Comparison of ENCODE assay signal across 8 cellular contexts in the genomic region with DNA sequence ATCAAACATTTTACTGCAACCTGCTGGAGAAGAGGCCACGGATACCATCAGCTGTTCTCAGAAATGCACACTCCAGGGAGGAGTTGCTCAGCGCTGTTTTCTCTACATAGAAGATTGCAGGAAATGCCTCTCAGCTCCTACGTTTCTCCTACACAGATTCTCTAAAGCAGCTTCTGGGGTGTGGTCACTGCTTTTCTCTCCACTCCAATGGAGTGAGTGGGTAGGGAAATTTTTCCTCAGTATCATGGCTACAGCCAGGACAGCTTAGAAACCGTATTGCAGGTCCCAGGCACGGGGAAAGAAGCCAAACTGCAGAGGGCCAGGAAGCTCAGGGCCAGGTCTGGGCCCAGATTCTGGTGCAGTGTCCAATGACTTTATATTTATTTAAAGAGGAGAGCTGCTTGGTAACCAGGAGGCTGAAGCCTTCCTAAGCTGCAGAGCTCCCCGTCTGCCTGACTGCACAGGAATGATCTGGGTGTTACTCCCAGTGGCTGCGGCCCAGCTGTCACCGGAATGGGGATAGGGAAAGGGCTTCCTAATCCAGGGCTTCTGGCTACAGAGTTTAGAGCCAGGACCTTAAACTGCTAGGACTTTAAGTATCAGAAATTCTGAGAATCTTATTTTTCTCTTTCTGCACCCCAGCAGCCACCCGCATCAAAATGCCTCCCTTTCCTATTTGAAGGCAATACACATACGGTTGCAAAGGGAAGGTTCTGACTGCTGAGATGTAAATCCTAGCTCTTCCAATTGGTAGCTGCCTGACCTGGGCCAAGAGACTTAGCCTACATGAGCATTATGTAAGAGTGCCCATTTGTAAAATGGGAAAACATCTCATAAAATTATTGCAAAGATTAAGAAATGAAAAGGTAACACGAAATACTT. TPM values are rescaled to one million over a fixed set of nuclear protein-coding genes. Genes with fewer than 3 reads are reported as not detected.
DNase-seq lines count a peak whose midpoint lies in the region; ATAC-seq and TF ChIP-seq lines count a peak whose summit lies in the region.

No MANE protein-coding gene starts in this region.

- H3K36me3 ChIP-seq in OCI-LY7 (ENCODE audit: insufficient read depth, low read length) = no peaks in the 10 kb centered on the region
- no peaks in the 10 kb centered on the region for H3K36me3 ChIP-seq in tibial artery

- peaks cover 33% of the 10 kb centered on the region for H3K4me1 ChIP-seq in OCI-LY7 (ENCODE audit: insufficient read depth, low read length, poor library complexity, severe bottlenecking)
- peaks cover 0 to 48% (median 38%) of the 10 kb centered on the region in 4 donors for H3K4me1 ChIP-seq in tibial artery

- peaks cover 32% of the 10 kb centered on the region for H3K79me2 ChIP-seq in OCI-LY7 (ENCODE audit: insufficient read depth, low read depth, low read length)

- TSS peak; percentile 83 for BruUV-seq in OCI-LY7 (replicated peaks; lab: Mats Ljungman, UMichigan)

- POLR2A ChIA-PET in OCI-LY7 (lab: Charles Lee) = interaction anchor here (0.6 to 1.3 kb wide), 6 partner anchors 25 to 1332 kb away, joined by 3 to 7 read pairs (median 3); no protein-coding TSS in a partner anchor

- H3K9me3 ChIP-seq in OCI-LY7 (ENCODE audit: low read length) (no peaks in the 10 kb centered on the region), tibial artery (no peaks in the 10 kb centered on the region)

- peaks cover 18% of the 10 kb centered on the region; the same call in 1 of the 2 replicates for H4K20me1 ChIP-seq in OCI-LY7 (ENCODE audit: insufficient read depth, low read length)

- intact Hi-C loops in OCI-LY7 (cut with micrococcal nuclease; ENCODE audit: unreplicated experiment) = loop anchor here (5.0 to 10.0 kb wide), 2 partner anchors 174 to 371 kb away; a partner anchor contains a TSS
- intact Hi-C loops in tibial artery (cut with DNase I; ENCODE audit: low total_unique reads) = loop anchor here (10.0 kb wide), 1 partner anchor 96 kb away; a partner anchor contains a TSS

- TF ChIP-seq CTCF in OCI-LY7 (conservative IDR thresholded peaks at IDR 0.05; ENCODE audit: low read length) (no peak), tibial artery (IDR thresholded peaks at IDR 0.05) (no peak), GM10266 (IDR thresholded peaks at IDR 0.05; ENCODE audit: control insufficient read depth, insufficient read depth, low read depth, missing control alignments) (no peak)

- peak overlapping the region; percentile 86 for H3K4me2 ChIP-seq in OCI-LY7 (ENCODE audit: low read length)

- CTCF ChIA-PET in OCI-LY7 (lab: Charles Lee; ENCODE audit: unreplicated experiment) = interaction anchor here (1.1 kb wide), 1 partner anchor 130 kb away, joined by 3 read pairs; a partner anchor contains a TSS

- peak overlapping the region; percentile 87 for H3K4me3 ChIP-seq in OCI-LY7 (ENCODE audit: low read depth, low read length, poor library complexity, severe bottlenecking)
- H3K4me3 ChIP-seq in tibial artery = peak overlapping the region; percentile 89 to 95

- H2AFZ ChIP-seq in OCI-LY7 (ENCODE audit: low read length) = peak overlapping the region; percentile 86

- ATAC-seq in GM18873 (IDR thresholded peaks at IDR 0.05; ENCODE audit: low FRiP score, unreplicated experiment) (no peak), HG02970 (IDR thresholded peaks at IDR 0.05; ENCODE audit: low FRiP score, unreplicated experiment) (no peak)

- H3K9me2 ChIP-seq in OCI-LY7 (ENCODE audit: insufficient read depth, low read length) = no peaks in the 10 kb centered on the region

- DNase-seq in EL = peak; percentile 43
- no peak for DNase-seq in OCI-LY7 (ENCODE audit: low spot score)
- peak; percentile 40 for DNase-seq in dermis blood vessel endothelial cell
- peak; percentile 28 for DNase-seq in lung microvascular endothelial cell (ENCODE audit: low read depth in 2 of 2)
- DNase-seq in tibial artery = peak; percentile 21 to 73
- DNase-seq in GM10266 (ENCODE audit: extremely low spot score) = no peak

- H3K27ac ChIP-seq in OCI-LY7 (ENCODE audit: low read depth, low read length, poor library complexity, severe bottlenecking) (no peak overlapping the region), tibial artery (peak overlapping the region; percentile 96 to 97)

- H3K27me3 ChIP-seq in tibial artery = no peaks in the 10 kb centered on the region

RNA-seq across cellular contexts. Expression of a gene that starts 1.4 kb away (rescaled TPM):
- 259 and 272 TPM in 2 replicates for total RNA-seq in OCI-LY7 (2014; rRNA removed; shearing (Covaris generic))
- total RNA-seq in OCI-LY7 (2022) (239 and 283 TPM in 2 replicates), dermis blood vessel endothelial cell (505 and 734 TPM in 2 replicates), lung microvascular endothelial cell (412 and 449 TPM in 2 replicates)

RNA-seq across cellular contexts. Expression of a gene that starts 46.5 kb away (rescaled TPM):
- 30.8 and 34.8 TPM in 2 replicates for total RNA-seq in OCI-LY7 (2014; rRNA removed; shearing (Covaris generic))
- 43.4 and 45.2 TPM in 2 replicates for total RNA-seq in OCI-LY7 (2022)
- total RNA-seq in dermis blood vessel endothelial cell = 19.4 and 34.2 TPM in 2 replicates
- total RNA-seq in lung microvascular endothelial cell = 8.5 and 10.9 TPM in 2 replicates

Comparison
In these comparisons a context has a peak if more than half of its experiments do, and no peak if none do; other contexts are left out.
1. DNase-seq: peak in EL (single experiment), dermis blood vessel endothelial cell (single experiment), lung microvascular endothelial cell (2 of 2) and tibial artery (2 of 2); none in OCI-LY7 (single experiment) and GM10266 (single experiment).